Comparison of ENCODE assay signal across 26 cellular contexts in the genomic region with DNA sequence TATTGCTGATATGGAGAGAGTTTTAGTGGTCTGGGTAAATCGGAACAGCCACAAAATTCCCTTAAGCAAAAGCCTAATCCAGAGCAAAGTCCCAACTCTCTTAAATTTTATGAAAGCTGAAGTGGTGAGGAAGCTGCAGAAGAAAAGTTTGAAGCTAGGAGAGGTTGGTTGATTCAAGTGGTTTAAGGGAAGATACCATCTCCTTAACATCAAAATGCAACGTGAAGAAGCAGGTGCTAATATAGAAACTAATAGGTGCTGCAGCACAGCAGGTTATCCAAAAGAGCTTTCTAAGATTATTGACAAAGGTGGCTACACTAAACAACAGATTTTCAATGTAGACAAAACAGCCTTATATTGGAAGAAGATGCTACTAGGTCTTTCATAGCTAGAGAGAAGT. TPM values are rescaled to one million over a fixed set of nuclear protein-coding genes. Genes with fewer than 3 reads are reported as not detected.
"Had no signal": no experiment of that assay in that cellular context is flagged by ENCODE, and none has a peak within 500 bp of the region (broad histone marks: within the 10 kb centered on the region; RNA-seq: fewer than 3 reads in every experiment).

No MANE protein-coding gene starts in this region.

- H3K36me3 ChIP-seq: breast epithelium, gastrocnemius medialis, left ventricle myocardium inferior, neutrophil, right lobe of liver, stomach, tibial artery had no signal

- ATAC-seq: activated T-cell treated with anti-CD3 and anti-CD28 coated beads, Interleukin-2, amount 50 U/mL, for 72 hours; gastrocnemius medialis; right lobe of liver had no signal

- H3K27me3 ChIP-seq: breast epithelium, gastrocnemius medialis, neutrophil, right lobe of liver had no signal

- H3K27ac Mint-ChIP-seq: activated T-cell treated with anti-CD3 and anti-CD28 coated beads, Interleukin-2, amount 50 U/mL, for 72 hours; nephron progenitor cell; T-helper 1 cell treated with Interleukin-12 subunit alpha and Interleukin-12 subunit beta and Interleukin-4 antibody, amounts not matched to agents 30 μg/mL and 1 μg/mL, for 36 hours had no signal

- H3K4me3 Mint-ChIP-seq: nephron progenitor cell; T-helper 1 cell treated with Interleukin-12 subunit alpha and Interleukin-12 subunit beta and Interleukin-4 antibody, amounts not matched to agents 30 μg/mL and 1 μg/mL, for 36 hours had no signal

- DNase-seq: activated CD4-positive, alpha-beta T cell treated with anti-CD3 and anti-CD28 coated beads for 4 hours; activated CD4-positive, alpha-beta T cell treated with anti-CD3 and anti-CD28 coated beads, Interleukin-2, amount 50 U/mL, for 48 hours; activated naive CD4-positive, alpha-beta T cell; activated T-cell treated with anti-CD3 and anti-CD28 coated beads, Interleukin-2, amount 50 U/mL, for 72 hours; amygdala; central memory CD4-positive, alpha-beta T cell; dermis blood vessel endothelial cell; effector CD8-positive, alpha-beta T cell; gastrocnemius medialis; glutamatergic neuron; left ventricle myocardium inferior; mesendoderm; nephron progenitor cell; right lobe of liver; stimulated activated CD4-positive, alpha-beta T cell treated with anti-CD3 and anti-CD28 coated beads, Interleukin-2, amount 100 ng/mL, for 48 hours; stomach; T-helper 9 cell; tibial artery had no signal

- H3K4me1 ChIP-seq: breast epithelium, gastrocnemius medialis, left ventricle myocardium inferior, right lobe of liver, stomach, tibial artery had no signal

- H3K27ac ChIP-seq: breast epithelium, gastrocnemius medialis, left ventricle myocardium inferior, neutrophil, right lobe of liver, stomach, tibial artery, VCaP had no signal

- H3K4me3 ChIP-seq: breast epithelium, gastrocnemius medialis, left ventricle myocardium inferior, lung, right lobe of liver, stomach, tibial artery had no signal

- H3K9me3 Mint-ChIP-seq: activated T-cell treated with anti-CD3 and anti-CD28 coated beads, Interleukin-2, amount 50 U/mL, for 72 hours had no signal

- H3K9me3 ChIP-seq: gastrocnemius medialis, neutrophil, right lobe of liver had no signal

RNA-seq across cellular contexts. Expression of gene CD8A, which starts 28.3 kb away (rescaled TPM):
- total RNA-seq: dermis blood vessel endothelial cell, epithelial cell of proximal tubule, osteocyte, skeletal muscle tissue had no signal

RNA-seq across cellular contexts. Expression of gene CD8B, which starts 42.7 kb away (rescaled TPM):
- total RNA-seq: dermis blood vessel endothelial cell, osteocyte had no signal
